In genomic region chr19:42091300-42092266, GRCh38 we compare ENCODE assay signal across 9 cellular contexts.
DNase-seq lines count a peak whose midpoint lies in the region; ATAC-seq and TF ChIP-seq lines count a peak whose summit lies in the region.
"Had no signal": no experiment of that assay in that cellular context is flagged by ENCODE, and none has a peak within 500 bp of the region (broad histone marks: within the 10 kb centered on the region; RNA-seq: fewer than 3 reads in every experiment).

No MANE protein-coding gene starts in this region.

- peaks cover 89% of the 10 kb centered on the region for H3K36me3 Mint-ChIP-seq in stimulated activated effector memory CD8-positive, alpha-beta T cell treated with anti-CD3 and anti-CD28 coated beads, Interleukin-12 subunit alpha, Interleukin-12 subunit beta, amount 100 ng/mL, for 72 hours

- in situ Hi-C loops in GM13977 (cut with MboI; ENCODE audit: low pct_unique_long_range_greater_than_20kb, low sequenced_read_pairs, unreplicated experiment), result no loop called here

- DNase-seq in activated effector memory CD4-positive, alpha-beta T cell treated with anti-CD3 and anti-CD28 coated beads, Interleukin-2, amount 50 U/mL, for 16 hours, result peak; percentile 60
- DNase-seq in activated effector memory CD4-positive, alpha-beta T cell treated with Interleukin-2 at 50 U/mL for 16 hours, result no peak
- DNase-seq in NCI-H1694 treated with DMSO at 0.1 percent for 48 hours (lab: John Stamatoyannopoulos, UW) (peak; percentile 10), erythroblast (lab: John Stamatoyannopoulos, UW) (peak; percentile 45 to 68), GM13977 (ENCODE audit: low spot score) (no peak), SIG-M5 treated with dmso at 0.1 percent for 504 hours (lab: John Stamatoyannopoulos, UW; ENCODE audit: unreplicated experiment) (no peak)
- DNase-seq in stimulated activated effector memory CD8-positive, alpha-beta T cell treated with anti-CD3 and anti-CD28 coated beads, Interleukin-12 subunit alpha, Interleukin-12 subunit beta, amount 100 ng/mL, for 72 hours (ENCODE audit: low spot score in 2 of 2), result no peak
- no peak for DNase-seq in stimulated activated CD4-positive, alpha-beta T cell treated with anti-CD3 and anti-CD28 coated beads, Interleukin-12 subunit alpha, Interleukin-12 subunit beta, amount 100 ng/mL, for 4 hours
- DNase-seq: cerebellar nuclear complex had no signal

- peaks cover 59% of the 10 kb centered on the region for H3K4me1 Mint-ChIP-seq in stimulated activated effector memory CD8-positive, alpha-beta T cell treated with anti-CD3 and anti-CD28 coated beads, Interleukin-12 subunit alpha, Interleukin-12 subunit beta, amount 100 ng/mL, for 72 hours

- TF ChIP-seq POLR2A in erythroblast (IDR thresholded peaks at IDR 0.05; ENCODE audit: low read length), result no peak

- H3K27ac Mint-ChIP-seq in stimulated activated effector memory CD8-positive, alpha-beta T cell treated with anti-CD3 and anti-CD28 coated beads, Interleukin-12 subunit alpha, Interleukin-12 subunit beta, amount 100 ng/mL, for 72 hours, result peak overlapping the region; percentile 95

- no peak for ATAC-seq in stimulated activated effector memory CD8-positive, alpha-beta T cell treated with anti-CD3 and anti-CD28 coated beads, Interleukin-12 subunit alpha, Interleukin-12 subunit beta, amount 100 ng/mL, for 72 hours

- no peak for TF ChIP-seq CTCF in GM13977 (IDR thresholded peaks at IDR 0.05; ENCODE audit: extremely low read depth, insufficient read depth, missing control alignments)

- peak overlapping the region; percentile 51 for H3K4me3 Mint-ChIP-seq in stimulated activated effector memory CD8-positive, alpha-beta T cell treated with anti-CD3 and anti-CD28 coated beads, Interleukin-12 subunit alpha, Interleukin-12 subunit beta, amount 100 ng/mL, for 72 hours

- H3K9me3 Mint-ChIP-seq in stimulated activated effector memory CD8-positive, alpha-beta T cell treated with anti-CD3 and anti-CD28 coated beads, Interleukin-12 subunit alpha, Interleukin-12 subunit beta, amount 100 ng/mL, for 72 hours, result no peaks in the 10 kb centered on the region

Comparison
In these comparisons a context has a peak if more than half of its experiments do, and no peak if none do; other contexts are left out.
1. DNase-seq: peak in activated effector memory CD4-positive, alpha-beta T cell treated with anti-CD3 and anti-CD28 coated beads, Interleukin-2, amount 50 U/mL, for 16 hours (single experiment), NCI-H1694 treated with DMSO at 0.1 percent for 48 hours (single experiment) and erythroblast (2 of 2); none in activated effector memory CD4-positive, alpha-beta T cell treated with Interleukin-2 at 50 U/mL for 16 hours (single experiment), stimulated activated effector memory CD8-positive, alpha-beta T cell treated with anti-CD3 and anti-CD28 coated beads, Interleukin-12 subunit alpha, Interleukin-12 subunit beta, amount 100 ng/mL, for 72 hours (0 of 2), stimulated activated CD4-positive, alpha-beta T cell treated with anti-CD3 and anti-CD28 coated beads, Interleukin-12 subunit alpha, Interleukin-12 subunit beta, amount 100 ng/mL, for 4 hours (single experiment), GM13977 (single experiment) and SIG-M5 treated with dmso at 0.1 percent for 504 hours (single experiment).